29 cellular contexts compared by ENCODE assay signal in genomic region chr12:127411981-127412380, GRCh38.
"Had no signal": no experiment of that assay in that cellular context is flagged by ENCODE, and none has a peak within 500 bp of the region (broad histone marks: within the 10 kb centered on the region; RNA-seq: fewer than 3 reads in every experiment).

No MANE protein-coding gene starts in this region.

- H3K9ac ChIP-seq: neural progenitor cell, parathyroid adenoma had no signal

- H3K36me3 Mint-ChIP-seq: naive B cell; naive thymus-derived CD8-positive, alpha-beta T cell; natural killer cell treated with Interleukin-12 subunit alpha and Interleukin-12 subunit beta and Interleukin-15 and Interleukin-18, amount 100 ng/mL, for 72 hours; neural progenitor cell; stimulated activated effector memory CD8-positive, alpha-beta T cell treated with anti-CD3 and anti-CD28 coated beads, Interleukin-12 subunit alpha, Interleukin-12 subunit beta, amount 100 ng/mL, for 72 hours; stimulated activated naive B cell treated with anti-CD40 and anti-IgM and Interleukin-4, amounts not matched to agents 10 μg/mL and 1 μg/mL and 100 μg/mL, for 72 hours had no signal

- H3K4me3 ChIP-seq: neural progenitor cell, ovary, psoas muscle, right lobe of liver, sigmoid colon, stomach, tibial artery, upper lobe of left lung, vagina had no signal

- H3K4me1 ChIP-seq: parathyroid adenoma, psoas muscle, right lobe of liver, sigmoid colon, stomach, tibial artery, upper lobe of left lung, vagina had no signal

- H3K9me3 Mint-ChIP-seq: natural killer cell treated with Interleukin-12 subunit alpha and Interleukin-12 subunit beta and Interleukin-15 and Interleukin-18, amount 100 ng/mL, for 72 hours; nephron progenitor cell; stimulated activated effector memory CD8-positive, alpha-beta T cell treated with anti-CD3 and anti-CD28 coated beads, Interleukin-12 subunit alpha, Interleukin-12 subunit beta, amount 100 ng/mL, for 72 hours had no signal

- H3K36me3 ChIP-seq: neural progenitor cell, neutrophil, ovary, right lobe of liver, sigmoid colon, stomach, tibial artery, upper lobe of left lung, vagina had no signal

- H3K9me3 ChIP-seq: neutrophil, ovary, psoas muscle, right lobe of liver, sigmoid colon, stomach, tibial artery, upper lobe of left lung, vagina had no signal

- H2AFZ ChIP-seq: neural progenitor cell, parathyroid adenoma had no signal

- H3K4me3 Mint-ChIP-seq: naive B cell; naive thymus-derived CD8-positive, alpha-beta T cell; natural killer cell treated with Interleukin-12 subunit alpha and Interleukin-12 subunit beta and Interleukin-15 and Interleukin-18, amount 100 ng/mL, for 72 hours; nephron progenitor cell; neural progenitor cell; stimulated activated effector memory CD8-positive, alpha-beta T cell treated with anti-CD3 and anti-CD28 coated beads, Interleukin-12 subunit alpha, Interleukin-12 subunit beta, amount 100 ng/mL, for 72 hours; stimulated activated naive B cell treated with anti-CD40 and anti-IgM and Interleukin-4, amounts not matched to agents 10 μg/mL and 1 μg/mL and 100 μg/mL, for 72 hours; stimulated activated naive CD8-positive, alpha-beta T cell treated with anti-CD3 and anti-CD28 coated beads, Interleukin-15, Interleukin-2, amounts not matched to agents 100 ng/mL and 50 ng/mL, for 24 hours had no signal

- DNase-seq: naive B cell; naive thymus-derived CD8-positive, alpha-beta T cell; nephron progenitor cell; occipital lobe; ovary; posterior cingulate gyrus; psoas muscle; right cardiac atrium; right lobe of liver; sigmoid colon; small intestine; stimulated activated CD4-positive, alpha-beta T cell treated with anti-CD3 and anti-CD28 coated beads, Interleukin-15, amount 100 ng/mL, for 24 hours; stimulated activated CD4-positive, alpha-beta T cell treated with anti-CD3 and anti-CD28 coated beads, Interleukin-2, amount 100 ng/mL, for 24 hours; stimulated activated CD4-positive, alpha-beta T cell treated with anti-CD3 and anti-CD28 coated beads, Interleukin-2, amount 100 ng/mL, for 48 hours; stimulated activated CD4-positive, alpha-beta T cell treated with anti-CD3 and anti-CD28 coated beads, Interleukin-4, amount 100 ng/mL, for 24 hours; stimulated activated naive B cell treated with anti-CD40 and anti-IgM and Interleukin-4, amounts not matched to agents 10 μg/mL and 1 μg/mL and 100 μg/mL, for 72 hours; stimulated activated naive CD4-positive, alpha-beta T cell treated with Interleukin-2 at 50 U/mL for 16 hours; stomach; tibial artery; trophoblast cell; upper lobe of left lung had no signal

- H3K27me3 Mint-ChIP-seq: natural killer cell treated with Interleukin-12 subunit alpha and Interleukin-12 subunit beta and Interleukin-15 and Interleukin-18, amount 100 ng/mL, for 72 hours; stimulated activated naive B cell treated with anti-CD40 and anti-IgM and Interleukin-4, amounts not matched to agents 10 μg/mL and 1 μg/mL and 100 μg/mL, for 72 hours; stimulated activated naive CD8-positive, alpha-beta T cell treated with anti-CD3 and anti-CD28 coated beads, Interleukin-15, Interleukin-2, amounts not matched to agents 100 ng/mL and 50 ng/mL, for 24 hours had no signal

- H3K27ac Mint-ChIP-seq: naive thymus-derived CD8-positive, alpha-beta T cell; natural killer cell treated with Interleukin-12 subunit alpha and Interleukin-12 subunit beta and Interleukin-15 and Interleukin-18, amount 100 ng/mL, for 72 hours; neural progenitor cell; progenitor cell of endocrine pancreas; stimulated activated effector memory CD8-positive, alpha-beta T cell treated with anti-CD3 and anti-CD28 coated beads, Interleukin-12 subunit alpha, Interleukin-12 subunit beta, amount 100 ng/mL, for 72 hours; stimulated activated naive B cell treated with anti-CD40 and anti-IgM and Interleukin-4, amounts not matched to agents 10 μg/mL and 1 μg/mL and 100 μg/mL, for 72 hours; stimulated activated naive CD8-positive, alpha-beta T cell treated with anti-CD3 and anti-CD28 coated beads, Interleukin-15, Interleukin-2, amounts not matched to agents 100 ng/mL and 50 ng/mL, for 24 hours had no signal

- H3K27me3 ChIP-seq: neural progenitor cell, neutrophil, ovary, right lobe of liver, sigmoid colon, stomach, tibial artery, upper lobe of left lung, vagina had no signal

- H3K27ac ChIP-seq: neural progenitor cell, neutrophil, ovary, parathyroid adenoma, psoas muscle, right lobe of liver, sigmoid colon, stomach, tibial artery, upper lobe of left lung, vagina had no signal

- H3K4me2 ChIP-seq: neural progenitor cell had no signal

- H3K4me1 Mint-ChIP-seq: naive B cell; naive thymus-derived CD8-positive, alpha-beta T cell; nephron progenitor cell; stimulated activated effector memory CD8-positive, alpha-beta T cell treated with anti-CD3 and anti-CD28 coated beads, Interleukin-12 subunit alpha, Interleukin-12 subunit beta, amount 100 ng/mL, for 72 hours; stimulated activated naive B cell treated with anti-CD40 and anti-IgM and Interleukin-4, amounts not matched to agents 10 μg/mL and 1 μg/mL and 100 μg/mL, for 72 hours had no signal
